In the genomic region with DNA sequence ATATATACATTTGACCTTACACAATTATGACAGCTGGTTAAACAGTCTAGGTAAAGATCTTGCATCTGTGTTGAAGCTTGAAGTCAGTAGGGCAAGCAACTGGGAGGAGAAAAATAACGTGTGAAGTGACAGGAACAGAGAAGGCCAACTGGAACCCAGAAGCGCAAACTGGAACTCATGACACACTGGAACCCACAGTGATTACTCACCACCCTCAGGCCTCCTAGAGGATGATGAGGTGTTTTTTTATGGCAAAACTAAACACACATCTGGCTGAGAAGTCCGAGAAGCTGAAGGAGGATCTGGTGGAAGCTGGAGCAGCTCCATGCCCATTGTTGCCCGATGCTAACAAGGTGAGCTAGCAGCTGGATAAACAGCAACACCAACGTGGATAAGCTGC, we compare ENCODE assay signal across 16 cellular contexts.
DNase-seq lines count a peak whose midpoint lies in the region; TF ChIP-seq lines count a peak whose summit lies in the region.
"Had no signal": no experiment of that assay in that cellular context is flagged by ENCODE, and none has a peak within 500 bp of the region (broad histone marks: within the 10 kb centered on the region; RNA-seq: fewer than 3 reads in every experiment).

No MANE protein-coding gene starts in this region.

- H3K36me3 ChIP-seq in osteoblast (ENCODE audit: insufficient read depth, low read length): no peaks in the 10 kb centered on the region
- no peaks in the 10 kb centered on the region for H3K36me3 ChIP-seq in CD8-positive, alpha-beta memory T cell (ENCODE audit: insufficient read depth, low read length)
- H3K36me3 ChIP-seq: tibial artery had no signal

- peak overlapping the region; percentile 11 for H3K4me2 ChIP-seq in osteoblast (ENCODE audit: insufficient read depth, low read length)

- POLR2A ChIA-PET in activated CD4-positive, alpha-beta T cell treated with anti-CD3 and anti-CD28 coated beads, Interleukin-2, amount 10 ng/mL, durations not matched to agents 7 days and 5 days (lab: Charles Lee): no interaction called here
- POLR2A ChIA-PET in CD8-positive, alpha-beta memory T cell (lab: Charles Lee): no interaction called here

- no peaks in the 10 kb centered on the region for H3K27me3 ChIP-seq in osteoblast (ENCODE audit: insufficient read depth, low read length)
- no peaks in the 10 kb centered on the region for H3K27me3 ChIP-seq in CD8-positive, alpha-beta memory T cell (ENCODE audit: insufficient read depth, low read length, poor library complexity, severe bottlenecking)
- H3K27me3 ChIP-seq: tibial artery had no signal

- TF ChIP-seq CTCF in astrocyte of the spinal cord (IDR thresholded peaks at IDR 0.05; ENCODE audit: low read depth, low read length) (peak; percentile 1), osteoblast (IDR thresholded peaks at IDR 0.05; ENCODE audit: extremely low read depth, low read depth, low read length) (peak; percentile 8)

- H4K20me1 ChIP-seq in osteoblast (ENCODE audit: insufficient read depth, low read length): no peaks in the 10 kb centered on the region

- H3K27me3 Mint-ChIP-seq in activated CD4-positive, alpha-beta T cell treated with anti-CD3 and anti-CD28 coated beads, Interleukin-2, amount 10 ng/mL, durations not matched to agents 7 days and 5 days: peaks cover 2% of the 10 kb centered on the region
- H3K27me3 Mint-ChIP-seq in CD8-positive, alpha-beta memory T cell: no peaks in the 10 kb centered on the region
- H3K27me3 Mint-ChIP-seq: activated naive CD4-positive, alpha-beta T cell treated with anti-CD3 and anti-CD28 coated beads, Interleukin-2, amount 50 U/mL, for 24 hours; dendritic cell treated with granulocyte-macrophage colony-stimulating factor and Interleukin-4, amounts not matched to agents 40 ng/mL and 50 ng/mL, for 4 days had no signal

- H3K27ac ChIP-seq in osteoblast (ENCODE audit: low read depth, low read length): no peak overlapping the region
- no peak overlapping the region for H3K27ac ChIP-seq in CD8-positive, alpha-beta memory T cell (ENCODE audit: low read depth, low read length)
- H3K27ac ChIP-seq: tibial artery had no signal

- H3K4me3 Mint-ChIP-seq in activated CD4-positive, alpha-beta T cell treated with anti-CD3 and anti-CD28 coated beads, Interleukin-2, amount 10 ng/mL, durations not matched to agents 7 days and 5 days: no peak overlapping the region
- H3K4me3 Mint-ChIP-seq in CD8-positive, alpha-beta memory T cell: no peak overlapping the region
- H3K4me3 Mint-ChIP-seq: activated naive CD4-positive, alpha-beta T cell treated with anti-CD3 and anti-CD28 coated beads, Interleukin-2, amount 50 U/mL, for 24 hours; dendritic cell treated with granulocyte-macrophage colony-stimulating factor and Interleukin-4, amounts not matched to agents 40 ng/mL and 50 ng/mL, for 4 days; nephron progenitor cell had no signal

- no peaks in the 10 kb centered on the region for H3K79me2 ChIP-seq in osteoblast (ENCODE audit: insufficient read depth, low read length)

- DNase-seq in activated CD4-positive, alpha-beta T cell treated with anti-CD3 and anti-CD28 coated beads for 48 hours: peak; percentile 25
- no peak for DNase-seq in activated CD4-positive, alpha-beta T cell treated with anti-CD3 and anti-CD28 coated beads, Interleukin-2, amount 10 ng/mL, durations not matched to agents 7 days and 5 days
- peak; percentile 61 for DNase-seq in HS-5 (ENCODE audit: low read depth)
- DNase-seq in astrocyte of the spinal cord (ENCODE audit: low read depth, low spot score): peak; percentile 81
- DNase-seq in osteoblast (ENCODE audit: insufficient read length, low spot score, missing footprints): no peak
- DNase-seq in CD8-positive, alpha-beta memory T cell: no peak
- DNase-seq in NCI-H1417 (lab: John Stamatoyannopoulos, UW): no peak
- no peak for DNase-seq in NCI-H1105 treated with DMSO at 0.1 percent for 48 hours (lab: John Stamatoyannopoulos, UW)
- DNase-seq: left colon, NCI-H1092 treated with DMSO at 0.1 percent for 48 hours, NCI-H524 treated with DMSO at 0.1 percent for 48 hours, nephron progenitor cell, SIG-M5, tibial artery had no signal

- no peak overlapping the region for H3K27ac Mint-ChIP-seq in activated CD4-positive, alpha-beta T cell treated with anti-CD3 and anti-CD28 coated beads, Interleukin-2, amount 10 ng/mL, durations not matched to agents 7 days and 5 days
- H3K27ac Mint-ChIP-seq in CD8-positive, alpha-beta memory T cell: no peak overlapping the region
- H3K27ac Mint-ChIP-seq: activated naive CD4-positive, alpha-beta T cell treated with anti-CD3 and anti-CD28 coated beads, Interleukin-2, amount 50 U/mL, for 24 hours; dendritic cell treated with granulocyte-macrophage colony-stimulating factor and Interleukin-4, amounts not matched to agents 40 ng/mL and 50 ng/mL, for 4 days; nephron progenitor cell had no signal

- no peak overlapping the region for H2AFZ ChIP-seq in osteoblast (ENCODE audit: low read length)

- H3K4me1 Mint-ChIP-seq in activated CD4-positive, alpha-beta T cell treated with anti-CD3 and anti-CD28 coated beads, Interleukin-2, amount 10 ng/mL, durations not matched to agents 7 days and 5 days: no peaks in the 10 kb centered on the region
- H3K4me1 Mint-ChIP-seq in CD8-positive, alpha-beta memory T cell: no peaks in the 10 kb centered on the region
- H3K4me1 Mint-ChIP-seq: activated naive CD4-positive, alpha-beta T cell treated with anti-CD3 and anti-CD28 coated beads, Interleukin-2, amount 50 U/mL, for 24 hours; nephron progenitor cell had no signal

- H3K4me3 ChIP-seq in astrocyte of the spinal cord (ENCODE audit: low read depth, low read length) (no peak overlapping the region), osteoblast (ENCODE audit: insufficient read depth, low read length) (no peak overlapping the region)
- no peak overlapping the region for H3K4me3 ChIP-seq in CD8-positive, alpha-beta memory T cell (ENCODE audit: low read length)
- H3K4me3 ChIP-seq: tibial artery had no signal

- H3K9me3 ChIP-seq in osteoblast (ENCODE audit: low read depth, low read length): no peaks in the 10 kb centered on the region
- no peaks in the 10 kb centered on the region for H3K9me3 ChIP-seq in CD8-positive, alpha-beta memory T cell (ENCODE audit: low read length)

- CTCF ChIA-PET in activated CD4-positive, alpha-beta T cell treated with anti-CD3 and anti-CD28 coated beads, Interleukin-2, amount 10 ng/mL, durations not matched to agents 7 days and 5 days (lab: Charles Lee): interaction anchor here (1.2 kb wide), 3 partner anchors 11 to 55 kb away, joined by 3 to 6 read pairs (median 3); no protein-coding TSS in a partner anchor
- CTCF ChIA-PET in CD8-positive, alpha-beta memory T cell (lab: Charles Lee): interaction anchor here (1.4 kb wide), 1 partner anchor 12 kb away, joined by 4 read pairs; no protein-coding TSS in a partner anchor

- H3K9me3 Mint-ChIP-seq in activated CD4-positive, alpha-beta T cell treated with anti-CD3 and anti-CD28 coated beads, Interleukin-2, amount 10 ng/mL, durations not matched to agents 7 days and 5 days: peaks cover 37% of the 10 kb centered on the region
- peaks cover 0 to 2% (median 0%) of the 10 kb centered on the region in 5 donors for H3K9me3 Mint-ChIP-seq in CD8-positive, alpha-beta memory T cell

- peaks cover 6% of the 10 kb centered on the region for H3K4me1 ChIP-seq in osteoblast (ENCODE audit: insufficient read depth, low read length)
- H3K4me1 ChIP-seq in CD8-positive, alpha-beta memory T cell (ENCODE audit: insufficient read depth, low read length): no peaks in the 10 kb centered on the region
- H3K4me1 ChIP-seq: tibial artery had no signal

- in situ Hi-C loops in astrocyte of the spinal cord (cut with HindIII; ENCODE audit: low sequenced_read_pairs): no loop called here

- H3K36me3 Mint-ChIP-seq in activated CD4-positive, alpha-beta T cell treated with anti-CD3 and anti-CD28 coated beads, Interleukin-2, amount 10 ng/mL, durations not matched to agents 7 days and 5 days (ENCODE audit: low read depth): peaks cover 4% of the 10 kb centered on the region
- H3K36me3 Mint-ChIP-seq in CD8-positive, alpha-beta memory T cell: no peaks in the 10 kb centered on the region

Comparison
In these comparisons a context has a peak if more than half of its experiments do, and no peak if none do; other contexts are left out.
1. DNase-seq: peak in activated CD4-positive, alpha-beta T cell treated with anti-CD3 and anti-CD28 coated beads for 48 hours (single experiment), HS-5 (single experiment) and astrocyte of the spinal cord (single experiment); none in activated CD4-positive, alpha-beta T cell treated with anti-CD3 and anti-CD28 coated beads, Interleukin-2, amount 10 ng/mL, durations not matched to agents 7 days and 5 days (single experiment), osteoblast (single experiment), CD8-positive, alpha-beta memory T cell (0 of 5), NCI-H1417 (0 of 3) and NCI-H1105 treated with DMSO at 0.1 percent for 48 hours (single experiment).